21 cellular contexts compared by ENCODE assay signal in genomic region chr7:45146531-45147379, GRCh38. TPM values are rescaled to one million over a fixed set of nuclear protein-coding genes. Genes with fewer than 3 reads are reported as not detected.
A peak's percentile ranks its signal among the peaks of the same experiment; 100 is the strongest.
DNase-seq lines count a peak whose midpoint lies in the region; ATAC-seq, FAIRE-seq and TF ChIP-seq lines count a peak whose summit lies in the region.
"Had no signal": no experiment of that assay in that cellular context is flagged by ENCODE, and none has a peak within 500 bp of the region (broad histone marks: within the 10 kb centered on the region; RNA-seq: fewer than 3 reads in every experiment).

No MANE protein-coding gene starts in this region.

- H2BK12ac ChIP-seq in H1 (ENCODE audit: low read depth, low read length) = no peak overlapping the region

- no peak overlapping the region for H3K4ac ChIP-seq in H1 (replicated peaks; ENCODE audit: insufficient read length, low read depth, low read length)

- no peak overlapping the region for H2BK120ac ChIP-seq in H1 (replicated peaks; ENCODE audit: low read depth, low read length)

- H3K79me1 ChIP-seq in H1 (ENCODE audit: low read depth, low read length) = no peaks in the 10 kb centered on the region

- DNase-seq in HepG2 (ENCODE audit: low spot score) = no peak
- no peak for DNase-seq in right lobe of liver
- no peak for DNase-seq in MM.1S
- DNase-seq in H1 (ENCODE audit: low read depth in 1 of 2, low spot score in 2 of 2) = no peak
- peak; percentile 25 to 57 for DNase-seq in aorta
- no peak for DNase-seq in AG08395 (ENCODE audit: low spot score)
- no peak for DNase-seq in DMS153 (lab: John Stamatoyannopoulos, UW)
- DNase-seq: activated CD4-positive, alpha-beta T cell treated with anti-CD3 and anti-CD28 coated beads, Interleukin-2, amount 50 U/mL, for 4 hours; CD4-positive, CD25-positive, alpha-beta regulatory T cell; cortex of kidney; hippocampal formation; mesendoderm; NCI-H1930; NK-92 treated with Interleukin-12 subunit alpha and Interleukin-12 subunit beta, amount 100 ng/mL, for 24 hours; SW 1271 had no signal

- no peak overlapping the region for H2AK5ac ChIP-seq in H1 (ENCODE audit: low read depth, low read length)

- H3K4me2 ChIP-seq in HepG2 (ENCODE audit: low read depth, low read length) = no peak overlapping the region
- no peak overlapping the region for H3K4me2 ChIP-seq in MM.1S (ENCODE audit: low read depth, low read length)
- H3K4me2 ChIP-seq in H1 (ENCODE audit: insufficient read depth in 1 of 2, low read depth in 2 of 2, low read length in 2 of 2) = no peak overlapping the region

- H3K56ac ChIP-seq in H1 (replicated peaks; ENCODE audit: insufficient read length, low read depth, low read length) = no peak overlapping the region

- H3F3A ChIP-seq in MM.1S (ENCODE audit: insufficient read depth, low read length) = no peaks in the 10 kb centered on the region

- no peak overlapping the region for H3K14ac ChIP-seq in H1 (ENCODE audit: insufficient read length)

- intact Hi-C loops in HepG2 (cut with micrococcal nuclease; ENCODE audit: unreplicated experiment) = no loop called here
- intact Hi-C loops in right lobe of liver (cut with DNase I) = no loop called here
- intact Hi-C loops in aorta (cut with DNase I) = no loop called here

- TF ChIP-seq RAD21 in HepG2 (CRISPR knock-in tag; IDR thresholded peaks at IDR 0.05) (no peak), H1 (IDR thresholded peaks at IDR 0.05 in 1 of 2, conservative IDR thresholded peaks at IDR 0.05 in 1 of 2; ENCODE audit: low read depth in 2 of 2, low read length in 2 of 2) (peak; percentile 14 to 35; a peak in 3 of 4 replicates)

- H4K91ac ChIP-seq in H1 (replicated peaks; ENCODE audit: insufficient read length, low read length) = no peak overlapping the region

- no peak for TF ChIP-seq POLR2A in HepG2 (IDR thresholded peaks at IDR 0.05; ENCODE audit: insufficient read depth in 1 of 2, low read depth in 2 of 2, low read length in 2 of 2)
- no peak for TF ChIP-seq POLR2A in right lobe of liver (IDR thresholded peaks at IDR 0.05)
- no peak for TF ChIP-seq POLR2A in H1 (IDR thresholded peaks at IDR 0.05; ENCODE audit: control extremely low read depth in 1 of 2, low read depth in 2 of 2, low read length in 2 of 2)

- H3K18ac ChIP-seq in H1 (ENCODE audit: extremely low read depth, low read length) = no peak overlapping the region

- H3K23ac ChIP-seq in H1 (ENCODE audit: insufficient read length) = no peak overlapping the region

- H3K4me1 ChIP-seq in HepG2 (ENCODE audit: insufficient read depth, low read length) (no peaks in the 10 kb centered on the region), right lobe of liver (no peaks in the 10 kb centered on the region), MM.1S (ENCODE audit: low read length) (no peaks in the 10 kb centered on the region), H1 (replicated peaks in 1 of 4; ENCODE audit: control insufficient read depth in 3 of 4, insufficient read depth in 4 of 4, low read length in 3 of 4) (no peaks in the 10 kb centered on the region), aorta (ENCODE audit: control insufficient read depth in 1 of 2, insufficient read depth in 2 of 2, low read length in 2 of 2) (no peaks in the 10 kb centered on the region)
- H3K4me1 ChIP-seq: psoas muscle, tibial artery had no signal

- H4K20me1 ChIP-seq in HepG2 (ENCODE audit: insufficient read depth, low read length) = no peaks in the 10 kb centered on the region
- H4K20me1 ChIP-seq in MM.1S (ENCODE audit: insufficient read depth, low read length) = no peaks in the 10 kb centered on the region
- H4K20me1 ChIP-seq in H1 (replicated peaks in 1 of 2; ENCODE audit: control insufficient read depth in 1 of 2, insufficient read depth in 2 of 2, low read length in 2 of 2) = no peaks in the 10 kb centered on the region

- no peak overlapping the region for H2BK20ac ChIP-seq in H1 (ENCODE audit: low read length)

- no peak overlapping the region for H2BK15ac ChIP-seq in H1 (ENCODE audit: low read length)

- peaks cover 4 to 46% of the 10 kb centered on the region in 2 experiments; a peak in 3 of 5 replicates for H3K27me3 ChIP-seq in HepG2 (ENCODE audit: control insufficient read depth in 1 of 2, insufficient read depth in 2 of 2, low read length in 2 of 2)
- no peaks in the 10 kb centered on the region for H3K27me3 ChIP-seq in right lobe of liver
- no peaks in the 10 kb centered on the region for H3K27me3 ChIP-seq in MM.1S (replicated peaks; ENCODE audit: insufficient read depth, low read length)
- H3K27me3 ChIP-seq in H1 (replicated peaks in 1 of 4; ENCODE audit: control insufficient read depth in 3 of 4, extremely low read depth in 1 of 4, insufficient read depth in 3 of 4, low read length in 3 of 4) = no peaks in the 10 kb centered on the region
- H3K27me3 ChIP-seq in aorta (ENCODE audit: control insufficient read depth in 1 of 2, insufficient read depth in 2 of 2, low read length in 1 of 2) = no peaks in the 10 kb centered on the region

- H4K5ac ChIP-seq in H1 (ENCODE audit: insufficient read length, low read depth, low read length) = no peak overlapping the region

- WGBS in HepG2 (ENCODE audit: low lambda C conversion rate) = 44% methylated on average over 16 of the region's 19 CpGs
- WGBS in right lobe of liver (ENCODE audit: insufficient coverage, low coverage, low lambda C conversion rate, missing lambda C conversion rate) = 60% methylated on average over 4 of the region's 19 CpGs
- 85% methylated on average over 18 of the region's 19 CpGs; no CpG with 5 or more reads in 1 of the 2 experiments for WGBS in H1 (ENCODE audit: extremely low coverage in 1 of 2, insufficient coverage in 1 of 2, insufficient read length in 1 of 2, insufficient replicate concordance in 2 of 2, low coverage in 1 of 2, low lambda C conversion rate in 2 of 2, missing lambda C conversion rate in 1 of 2), 2 experiments
- WGBS in aorta, 2 donors = 78 to 83% methylated on average over 19 of the region's 19 CpGs

- BruUV-seq in HepG2 (replicated peaks; lab: Mats Ljungman, UMichigan) = no TSS peak

- H3K36me3 ChIP-seq in HepG2 (replicated peaks in 1 of 2; ENCODE audit: control insufficient read depth in 1 of 2, insufficient read depth in 2 of 2, low read length in 2 of 2) = no peaks in the 10 kb centered on the region
- H3K36me3 ChIP-seq in right lobe of liver = no peaks in the 10 kb centered on the region
- no peaks in the 10 kb centered on the region for H3K36me3 ChIP-seq in MM.1S (replicated peaks; ENCODE audit: insufficient read depth, low read length)
- H3K36me3 ChIP-seq in H1 (ENCODE audit: control insufficient read depth in 2 of 4, insufficient read depth in 4 of 4, low read length in 3 of 4) = no peaks in the 10 kb centered on the region
- H3K36me3 ChIP-seq in aorta (ENCODE audit: control insufficient read depth in 1 of 2, insufficient read depth in 2 of 2, low read length in 1 of 2) = no peaks in the 10 kb centered on the region
- H3K36me3 ChIP-seq: tibial artery had no signal

- CTCF ChIA-PET in HepG2 (lab: Yijun Ruan, JAX; ENCODE audit: low intra/inter-chr PET ratio, low total read pairs) = no interaction called here
- CTCF ChIA-PET in H1 (lab: Charles Lee; ENCODE audit: partially characterized antibody) = interaction anchor here (1.1 to 2.0 kb wide), 4 partner anchors 11 to 114 kb away, joined by 3 to 8 read pairs (median 6); no protein-coding TSS in a partner anchor

- H3K27ac ChIP-seq in HepG2 (ENCODE audit: extremely low read length, insufficient read depth, low read length) (no peak overlapping the region), right lobe of liver (no peak overlapping the region), MM.1S (ENCODE audit: low read length) (no peak overlapping the region), H1 (ENCODE audit: low read depth, low read length) (no peak overlapping the region), aorta (ENCODE audit: low read depth in 1 of 2, low read length in 2 of 2) (no peak overlapping the region)
- H3K27ac ChIP-seq: psoas muscle, tibial artery had no signal

- TF ChIP-seq CTCF in HepG2 (CRISPR knock-in tag; IDR thresholded peaks at IDR 0.05) (peak; percentile 60), right lobe of liver (IDR thresholded peaks at IDR 0.05) (no peak), MM.1S (IDR thresholded peaks at IDR 0.05; ENCODE audit: low read length) (peak; percentile 9; the same call in 1 of the 2 replicates), H1 (IDR thresholded peaks at IDR 0.05; ENCODE audit: control extremely low read depth in 1 of 3, insufficient read depth in 1 of 3, low read depth in 1 of 3, low read length in 3 of 3) (peak in 2 of 3 experiments; percentile 7 to 16; a peak in 2 of 4 replicates)

- FAIRE-seq in HepG2 (lab: Jason Lieb, UNC) (no peak), H1 (lab: Jason Lieb, UNC) (no peak)
- FAIRE-seq: endothelial cell of umbilical vein had no signal

- no peaks in the 10 kb centered on the region for H3K9me3 ChIP-seq in HepG2 (ENCODE audit: low read length)
- H3K9me3 ChIP-seq in right lobe of liver = no peaks in the 10 kb centered on the region
- H3K9me3 ChIP-seq in MM.1S (replicated peaks; ENCODE audit: insufficient read depth, low read length) = no peaks in the 10 kb centered on the region
- H3K9me3 ChIP-seq in H1 (ENCODE audit: insufficient read depth in 2 of 2, low read depth in 1 of 2, low read length in 1 of 2) = no peaks in the 10 kb centered on the region
- no peaks in the 10 kb centered on the region for H3K9me3 ChIP-seq in aorta (ENCODE audit: control insufficient read depth, low read length)
- H3K9me3 ChIP-seq: psoas muscle, tibial artery had no signal

- H2AFZ ChIP-seq in HepG2 (ENCODE audit: low read length) (no peak overlapping the region), MM.1S (ENCODE audit: low read length) (no peak overlapping the region), H1 (ENCODE audit: low read length) (no peak overlapping the region)

- TF ChIP-seq EP300 in HepG2 (IDR thresholded peaks at IDR 0.05; ENCODE audit: low read depth in 2 of 2, low read length in 2 of 2) = no peak
- TF ChIP-seq EP300 in HepG2 (CRISPR knock-in tag; IDR thresholded peaks at IDR 0.05; ENCODE audit: borderline replicate concordance) = no peak
- no peak for TF ChIP-seq EP300 in H1 (IDR thresholded peaks at IDR 0.05; ENCODE audit: borderline replicate concordance in 1 of 2, low read depth in 2 of 2, low read length in 2 of 2)

- H3K9ac ChIP-seq in HepG2 (ENCODE audit: insufficient read depth, low read depth, low read length) = no peak overlapping the region
- no peak overlapping the region for H3K9ac ChIP-seq in MM.1S (ENCODE audit: low read length)
- H3K9ac ChIP-seq in H1 (replicated peaks in 1 of 4; ENCODE audit: extremely low read depth in 1 of 4, low read depth in 3 of 4, low read length in 3 of 4) = no peak overlapping the region

- H3K79me2 ChIP-seq in HepG2 (ENCODE audit: insufficient read depth, low read length) = no peaks in the 10 kb centered on the region
- H3K79me2 ChIP-seq in MM.1S (ENCODE audit: low read length) = no peaks in the 10 kb centered on the region
- no peaks in the 10 kb centered on the region for H3K79me2 ChIP-seq in H1 (ENCODE audit: control insufficient read depth in 1 of 2, insufficient read depth in 2 of 2, low read length in 2 of 2)

- peak overlapping the region; percentile 59; the same call in 1 of the 2 replicates for H4K8ac ChIP-seq in H1 (ENCODE audit: extremely low read depth, insufficient read depth, low read length)

- ATAC-seq in HepG2 (peak; percentile 83), right lobe of liver (no peak), aorta (ENCODE audit: low FRiP score) (no peak), HG03442 (IDR thresholded peaks at IDR 0.05; ENCODE audit: unreplicated experiment) (no peak)
- ATAC-seq: psoas muscle had no signal

- H2BK5ac ChIP-seq in H1 (ENCODE audit: low read depth, low read length) = no peak overlapping the region

- no peaks in the 10 kb centered on the region for H3K23me2 ChIP-seq in H1 (ENCODE audit: low read depth, low read length)

- POLR2A ChIA-PET in HepG2 (lab: Yijun Ruan, JAX) (no interaction called here), H1 (lab: Charles Lee; ENCODE audit: partially characterized antibody) (interaction anchor here (1.7 kb wide), 1 partner anchor 40 kb away, joined by 3 read pairs; no protein-coding TSS in a partner anchor)

- no peaks in the 10 kb centered on the region for H3K9me2 ChIP-seq in MM.1S (replicated peaks; ENCODE audit: insufficient read depth, low read length)

- in situ Hi-C loops in HepG2 (cut with HindIII; ENCODE audit: extremely low pct_ligation_motif_present, low pct_unique_long_range_greater_than_20kb) = no loop called here

- H3K4me3 ChIP-seq in HepG2 (replicated peaks in 1 of 3; ENCODE audit: insufficient read depth in 1 of 3, low read depth in 2 of 3, low read length in 3 of 3) (no peak overlapping the region), right lobe of liver (no peak overlapping the region), MM.1S (ENCODE audit: low read length) (no peak overlapping the region), H1 (ENCODE audit: extremely low read depth in 1 of 4, insufficient read depth in 2 of 4, low read depth in 3 of 4, low read length in 4 of 4) (no peak overlapping the region), aorta (ENCODE audit: low read length in 2 of 2) (no peak overlapping the region)
- H3K4me3 ChIP-seq: psoas muscle, tibial artery had no signal

RNA-seq across cellular contexts. Expression of gene RAMP3, which starts 10.8 kb away (rescaled TPM):
- total RNA-seq in HepG2 (2016; rRNA removed; fragmentation: Illumina TruSeq; extraction: Trizol) (not detected in 2 replicates), right lobe of liver (10 to 100 TPM in 4 of 6 experiments, 1 to 10 TPM in 2; 3.6 to 25.9 (median 23.4) TPM), aorta (10 to 100 TPM; 43.0 to 78.0 TPM)
- not detected in 2 replicates for total RNA-seq in HepG2 (2016; cell fraction: cytosol; rRNA removed; fragmentation: Illumina TruSeq; extraction: Trizol; ENCODE audit: low read depth)
- not detected in 2 replicates for total RNA-seq in HepG2 (2016; cell fraction: insoluble cytoplasmic fraction; rRNA removed; fragmentation: Illumina TruSeq; extraction: Trizol)
- total RNA-seq in HepG2 (2016; cell fraction: membrane; rRNA removed; fragmentation: Illumina TruSeq; extraction: Trizol) = not detected in 2 replicates
- not detected in 2 replicates for total RNA-seq in HepG2 (2016; cell fraction: nucleus; rRNA removed; fragmentation: Illumina TruSeq; extraction: Trizol)
- polyA plus RNA-seq in HepG2 (2011; rRNA removed) (not detected in 2 replicates), H1 (2011; rRNA removed) (0.98 and 2.7 TPM in 2 replicates), aorta (10 to 100 TPM in 1 of 2 donors, 1 to 10 TPM in 1; 5.0 to 14.7 TPM)
- not detected in 2 replicates for polyA plus RNA-seq in HepG2 (2011; cell fraction: cytosol; rRNA removed)
- polyA plus RNA-seq in HepG2 (2011; cell fraction: nucleus; rRNA removed) = not detected in 2 replicates
- not detected in 2 replicates for polyA plus RNA-seq in HepG2 (2012)
- not detected in 2 replicates for polyA plus RNA-seq in HepG2 (2016; cell fraction: cytosol; fragmentation: Illumina TruSeq; extraction: Trizol; ENCODE audit: low read depth)
- not detected in 2 replicates for polyA plus RNA-seq in HepG2 (2016; cell fraction: insoluble cytoplasmic fraction; fragmentation: Illumina TruSeq; extraction: Trizol; ENCODE audit: low read depth)
- not detected in 2 replicates for polyA plus RNA-seq in HepG2 (2016; cell fraction: membrane; fragmentation: Illumina TruSeq; extraction: Trizol; ENCODE audit: low read depth)
- polyA plus RNA-seq in HepG2 (2016; cell fraction: nucleus; fragmentation: Illumina TruSeq; extraction: Trizol; ENCODE audit: insufficient read depth, low read depth) = not detected in 2 replicates
- not detected in 2 replicates for polyA minus RNA-seq in HepG2 (2011; rRNA and poly(A)+ RNA removed; ENCODE audit: low replicate concordance)
- not detected in 2 replicates for polyA minus RNA-seq in HepG2 (2011; cell fraction: cytosol; rRNA and poly(A)+ RNA removed)
- polyA minus RNA-seq in HepG2 (2011; cell fraction: nucleus; rRNA and poly(A)+ RNA removed) = not detected in 2 replicates
- total RNA-seq in H1 (2021; fragmentation: NEBNext Ultra II Directional; extraction: Animal tissue kit (Norgen Biotek cat#: 25700)) = 0.88 and 0.92 TPM in 2 replicates
- polyA plus RNA-seq in H1 (2011; cell fraction: cytosol; rRNA removed) = 1.7 TPM
- polyA plus RNA-seq in H1 (2011; cell fraction: nucleus; rRNA removed) = 1.7 TPM
- polyA plus RNA-seq in H1 (2012, experiment 1 of 2) = 0.84 to 1.3 TPM (median 1.0 TPM) in 4 replicates
- polyA plus RNA-seq in H1 (2012, experiment 2 of 2) = 1.2 TPM
- 1.2 TPM for polyA plus RNA-seq in H1 (2013, experiment 1 of 2)
- 1.6 TPM for polyA plus RNA-seq in H1 (2013, experiment 2 of 2)
- 1.3 and 1.5 TPM in 2 replicates for polyA minus RNA-seq in H1 (2011; rRNA and poly(A)+ RNA removed)
- polyA minus RNA-seq in H1 (2011; cell fraction: cytosol; rRNA and poly(A)+ RNA removed) = not detected
- polyA minus RNA-seq in H1 (2011; cell fraction: nucleus; rRNA and poly(A)+ RNA removed) = not detected
- total RNA-seq: CD4-positive, CD25-positive, alpha-beta regulatory T cell; endothelial cell of umbilical vein; fibroblast of villous mesenchyme had no signal
- polyA plus RNA-seq: CD4-positive, CD25-positive, alpha-beta regulatory T cell; endothelial cell of umbilical vein; neural cell had no signal

RNA-seq across cellular contexts. Expression of gene TBRG4, which starts 35.3 kb away (rescaled TPM):
- total RNA-seq in HepG2 (2016; rRNA removed; fragmentation: Illumina TruSeq; extraction: Trizol) = 87.8 and 90.3 TPM in 2 replicates
- total RNA-seq in HepG2 (2016; cell fraction: cytosol; rRNA removed; fragmentation: Illumina TruSeq; extraction: Trizol; ENCODE audit: low read depth) = 33.6 and 34.9 TPM in 2 replicates
- total RNA-seq in HepG2 (2016; cell fraction: insoluble cytoplasmic fraction; rRNA removed; fragmentation: Illumina TruSeq; extraction: Trizol) = 87.0 and 89.8 TPM in 2 replicates
- 33.7 and 38.0 TPM in 2 replicates for total RNA-seq in HepG2 (2016; cell fraction: membrane; rRNA removed; fragmentation: Illumina TruSeq; extraction: Trizol)
- total RNA-seq in HepG2 (2016; cell fraction: nucleus; rRNA removed; fragmentation: Illumina TruSeq; extraction: Trizol) = 82.0 and 84.8 TPM in 2 replicates
- 107 and 122 TPM in 2 replicates for polyA plus RNA-seq in HepG2 (2011; rRNA removed)
- 79.2 and 104 TPM in 2 replicates for polyA plus RNA-seq in HepG2 (2011; cell fraction: cytosol; rRNA removed)
- polyA plus RNA-seq in HepG2 (2011; cell fraction: nucleus; rRNA removed) = 370 and 388 TPM in 2 replicates
- polyA plus RNA-seq in HepG2 (2012) = 54.3 and 62.8 TPM in 2 replicates
- 11.2 and 11.7 TPM in 2 replicates for polyA plus RNA-seq in HepG2 (2016; cell fraction: cytosol; fragmentation: Illumina TruSeq; extraction: Trizol; ENCODE audit: low read depth)
- polyA plus RNA-seq in HepG2 (2016; cell fraction: insoluble cytoplasmic fraction; fragmentation: Illumina TruSeq; extraction: Trizol; ENCODE audit: low read depth) = 71.7 and 72.0 TPM in 2 replicates
- polyA plus RNA-seq in HepG2 (2016; cell fraction: membrane; fragmentation: Illumina TruSeq; extraction: Trizol; ENCODE audit: low read depth) = 17.4 and 18.6 TPM in 2 replicates
- 105 and 123 TPM in 2 replicates for polyA plus RNA-seq in HepG2 (2016; cell fraction: nucleus; fragmentation: Illumina TruSeq; extraction: Trizol; ENCODE audit: insufficient read depth, low read depth)
- 224 and 418 TPM in 2 replicates for polyA minus RNA-seq in HepG2 (2011; rRNA and poly(A)+ RNA removed; ENCODE audit: low replicate concordance)
- polyA minus RNA-seq in HepG2 (2011; cell fraction: cytosol; rRNA and poly(A)+ RNA removed) = 56.5 and 63.0 TPM in 2 replicates
- polyA minus RNA-seq in HepG2 (2011; cell fraction: nucleus; rRNA and poly(A)+ RNA removed) = 193 and 254 TPM in 2 replicates
- total RNA-seq in right lobe of liver = 10 to 100 TPM; 33.0 to 57.1 (median 41.7) TPM
- total RNA-seq in H1 (2021; fragmentation: NEBNext Ultra II Directional; extraction: Animal tissue kit (Norgen Biotek cat#: 25700)) = 137 and 146 TPM in 2 replicates
- 110 and 134 TPM in 2 replicates for polyA plus RNA-seq in H1 (2011; rRNA removed)
- polyA plus RNA-seq in H1 (2011; cell fraction: cytosol; rRNA removed) = 139 TPM
- 303 TPM for polyA plus RNA-seq in H1 (2011; cell fraction: nucleus; rRNA removed)
- polyA plus RNA-seq in H1 (2012, experiment 1 of 2) = 89.0 to 132 TPM (median 112 TPM) in 4 replicates
- polyA plus RNA-seq in H1 (2012, experiment 2 of 2) = 202 TPM
- 91.1 TPM for polyA plus RNA-seq in H1 (2013, experiment 1 of 2)
- polyA plus RNA-seq in H1 (2013, experiment 2 of 2) = 79.7 TPM
- 256 and 274 TPM in 2 replicates for polyA minus RNA-seq in H1 (2011; rRNA and poly(A)+ RNA removed)
- polyA minus RNA-seq in H1 (2011; cell fraction: cytosol; rRNA and poly(A)+ RNA removed) = 109 TPM
- polyA minus RNA-seq in H1 (2011; cell fraction: nucleus; rRNA and poly(A)+ RNA removed) = 302 TPM
- total RNA-seq in aorta = 10 to 100 TPM; 35.0 to 41.4 TPM
- 10 to 100 TPM; 14.4 to 41.8 TPM for polyA plus RNA-seq in aorta

RNA-seq across cellular contexts. Expression of gene NACAD, which starts 58.0 kb away (rescaled TPM):
- total RNA-seq in HepG2 (2016; rRNA removed; fragmentation: Illumina TruSeq; extraction: Trizol) = 0.08 TPM in 1 of 2 replicates, not detected in the other
- total RNA-seq in HepG2 (2016; cell fraction: cytosol; rRNA removed; fragmentation: Illumina TruSeq; extraction: Trizol; ENCODE audit: low read depth) = not detected in 2 replicates
- total RNA-seq in HepG2 (2016; cell fraction: insoluble cytoplasmic fraction; rRNA removed; fragmentation: Illumina TruSeq; extraction: Trizol) = 0.02 and 0.07 TPM in 2 replicates
- not detected in 2 replicates for total RNA-seq in HepG2 (2016; cell fraction: membrane; rRNA removed; fragmentation: Illumina TruSeq; extraction: Trizol)
- total RNA-seq in HepG2 (2016; cell fraction: nucleus; rRNA removed; fragmentation: Illumina TruSeq; extraction: Trizol) = not detected in 2 replicates
- polyA plus RNA-seq in HepG2 (2011; rRNA removed) = 0.04 and 0.07 TPM in 2 replicates
- 0.04 and 0.06 TPM in 2 replicates for polyA plus RNA-seq in HepG2 (2011; cell fraction: cytosol; rRNA removed)
- 0.45 and 0.54 TPM in 2 replicates for polyA plus RNA-seq in HepG2 (2011; cell fraction: nucleus; rRNA removed)
- 0.54 and 0.63 TPM in 2 replicates for polyA plus RNA-seq in HepG2 (2012)
- polyA plus RNA-seq in HepG2 (2016; cell fraction: cytosol; fragmentation: Illumina TruSeq; extraction: Trizol; ENCODE audit: low read depth) = not detected in 2 replicates
- 0.08 TPM in 1 of 2 replicates, not detected in the other for polyA plus RNA-seq in HepG2 (2016; cell fraction: insoluble cytoplasmic fraction; fragmentation: Illumina TruSeq; extraction: Trizol; ENCODE audit: low read depth)
- not detected in 2 replicates for polyA plus RNA-seq in HepG2 (2016; cell fraction: membrane; fragmentation: Illumina TruSeq; extraction: Trizol; ENCODE audit: low read depth)
- polyA plus RNA-seq in HepG2 (2016; cell fraction: nucleus; fragmentation: Illumina TruSeq; extraction: Trizol; ENCODE audit: insufficient read depth, low read depth) = 0.15 and 0.89 TPM in 2 replicates
- polyA minus RNA-seq in HepG2 (2011; rRNA and poly(A)+ RNA removed; ENCODE audit: low replicate concordance) = 0.05 TPM in 1 of 2 replicates, not detected in the other
- 0.09 and 0.20 TPM in 2 replicates for polyA minus RNA-seq in HepG2 (2011; cell fraction: cytosol; rRNA and poly(A)+ RNA removed)
- polyA minus RNA-seq in HepG2 (2011; cell fraction: nucleus; rRNA and poly(A)+ RNA removed) = 0.13 and 0.25 TPM in 2 replicates
- total RNA-seq in right lobe of liver = under 1 TPM in 5 of 6 experiments, not detected in 1; 0.09 to 0.42 (median 0.12) TPM
- total RNA-seq in H1 (2021; fragmentation: NEBNext Ultra II Directional; extraction: Animal tissue kit (Norgen Biotek cat#: 25700)) = 6.0 and 6.4 TPM in 2 replicates
- 1.3 and 2.7 TPM in 2 replicates for polyA plus RNA-seq in H1 (2011; rRNA removed)
- polyA plus RNA-seq in H1 (2011; cell fraction: cytosol; rRNA removed) = 0.89 TPM
- 2.7 TPM for polyA plus RNA-seq in H1 (2011; cell fraction: nucleus; rRNA removed)
- 3.6 to 5.1 TPM (median 4.4 TPM) in 4 replicates for polyA plus RNA-seq in H1 (2012, experiment 1 of 2)
- polyA plus RNA-seq in H1 (2012, experiment 2 of 2) = 3.1 TPM
- polyA plus RNA-seq in H1 (2013, experiment 1 of 2) = 3.0 TPM
- 2.9 TPM for polyA plus RNA-seq in H1 (2013, experiment 2 of 2)
- polyA minus RNA-seq in H1 (2011; rRNA and poly(A)+ RNA removed) = 1.0 and 1.1 TPM in 2 replicates
- 3.6 TPM for polyA minus RNA-seq in H1 (2011; cell fraction: cytosol; rRNA and poly(A)+ RNA removed)
- 4.6 TPM for polyA minus RNA-seq in H1 (2011; cell fraction: nucleus; rRNA and poly(A)+ RNA removed)
- 10 to 100 TPM; 10.0 to 15.7 TPM for total RNA-seq in aorta
- 10 to 100 TPM in 1 of 2 donors, 1 to 10 TPM in 1; 1.3 to 15.4 TPM for polyA plus RNA-seq in aorta
- polyA plus RNA-seq: CD4-positive, CD25-positive, alpha-beta regulatory T cell had no signal

Comparison
In these comparisons a context has a peak if more than half of its experiments do, and no peak if none do; other contexts are left out.
1. CTCF ChIP-seq: peak in HepG2 (single experiment), MM.1S (single experiment) and H1 (2 of 3); none in right lobe of liver (0 of 4).
2. DNase-seq: peak in aorta (2 of 2); none in HepG2 (single experiment), right lobe of liver (0 of 3), MM.1S (single experiment), H1 (0 of 2), AG08395 (single experiment) and DMS153 (single experiment).
3. Of the 41 proteins assayed by ChIP-seq in both HepG2 and H1: peak only in HepG2: none; only in H1: RAD21; in both: CTCF; in neither: 39.